10 cellular contexts compared by ENCODE assay signal in the genomic region with DNA sequence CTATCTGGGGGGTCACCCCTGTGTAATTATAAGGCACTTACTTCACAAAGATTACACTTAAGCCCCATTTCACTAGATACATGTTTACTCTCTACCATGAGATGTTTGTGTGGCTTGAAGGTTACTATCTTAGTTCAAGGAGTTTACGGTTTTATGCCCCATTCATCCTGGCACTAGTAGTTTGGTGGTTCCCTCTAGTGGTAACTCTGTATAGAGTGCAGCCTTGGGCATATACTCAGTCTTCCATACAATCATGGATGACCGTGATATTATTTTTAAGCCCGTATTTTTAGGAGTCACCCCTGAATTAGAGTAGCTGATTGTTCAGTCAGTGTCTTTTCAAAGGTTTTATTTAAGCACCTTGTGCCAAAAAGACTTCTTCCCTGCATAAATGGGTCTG.
DNase-seq lines count a peak whose midpoint lies in the region; ATAC-seq and TF ChIP-seq lines count a peak whose summit lies in the region.
"Had no signal": no experiment of that assay in that cellular context is flagged by ENCODE, and none has a peak within 500 bp of the region (broad histone marks: within the 10 kb centered on the region; RNA-seq: fewer than 3 reads in every experiment).

No MANE protein-coding gene starts in this region.

- no peak overlapping the region for H3K27ac Mint-ChIP-seq in activated naive CD4-positive, alpha-beta T cell treated with anti-CD3 and anti-CD28 coated beads, Interleukin-2, amount 50 U/mL, for 72 hours
- H3K27ac Mint-ChIP-seq: memory B cell had no signal

- DNase-seq in AG20443 (ENCODE audit: low spot score), result peak; percentile 5
- peak; percentile 24 for DNase-seq in NB4 (ENCODE audit: low read depth)
- peak; percentile 7 for DNase-seq in fibroblast of mammary gland (ENCODE audit: low read depth)
- no peak for DNase-seq in DMS79 treated with DMSO at 0.1 percent for 48 hours (lab: John Stamatoyannopoulos, UW)
- no peak for DNase-seq in activated naive CD4-positive, alpha-beta T cell (lab: John Stamatoyannopoulos, UW)
- DNase-seq in activated naive CD4-positive, alpha-beta T cell treated with anti-CD3 and anti-CD28 coated beads, Interleukin-2, amount 50 U/mL, for 72 hours (ENCODE audit: low spot score in 2 of 2), result no peak

- no peak overlapping the region for H3K4me3 ChIP-seq in NB4 (ENCODE audit: low read depth, low read length)
- H3K4me3 ChIP-seq in fibroblast of mammary gland (ENCODE audit: control insufficient read depth, low read depth, low read length), result no peak overlapping the region
- H3K4me3 ChIP-seq: thoracic aorta had no signal

- TF ChIP-seq CTCF in NB4 (IDR thresholded peaks at IDR 0.05; ENCODE audit: low read depth, low read length) (peak; percentile 64), fibroblast of mammary gland (conservative IDR thresholded peaks at IDR 0.05; ENCODE audit: control insufficient read depth, insufficient read depth, low read depth, low read length) (peak; percentile 49)

- no peaks in the 10 kb centered on the region for H3K9me3 Mint-ChIP-seq in activated naive CD4-positive, alpha-beta T cell treated with anti-CD3 and anti-CD28 coated beads, Interleukin-2, amount 50 U/mL, for 72 hours
- H3K9me3 Mint-ChIP-seq: memory B cell had no signal

- ATAC-seq in GM19035 (IDR thresholded peaks at IDR 0.05; ENCODE audit: unreplicated experiment) (peak; percentile 65), HG03039 (IDR thresholded peaks at IDR 0.05; ENCODE audit: unreplicated experiment) (no peak)
- ATAC-seq in activated naive CD4-positive, alpha-beta T cell treated with anti-CD3 and anti-CD28 coated beads, Interleukin-2, amount 50 U/mL, for 72 hours, result no peak

- H3K36me3 Mint-ChIP-seq in activated naive CD4-positive, alpha-beta T cell treated with anti-CD3 and anti-CD28 coated beads, Interleukin-2, amount 50 U/mL, for 72 hours, result no peaks in the 10 kb centered on the region
- H3K36me3 Mint-ChIP-seq: memory B cell had no signal

- no peak for TF ChIP-seq POLR2A in NB4 (IDR thresholded peaks at IDR 0.05; ENCODE audit: extremely low read depth, insufficient read length)

Comparison
In these comparisons a context has a peak if more than half of its experiments do, and no peak if none do; other contexts are left out.
1. DNase-seq: peak in AG20443 (single experiment), NB4 (single experiment) and fibroblast of mammary gland (single experiment); none in DMS79 treated with DMSO at 0.1 percent for 48 hours (single experiment), activated naive CD4-positive, alpha-beta T cell (0 of 4) and activated naive CD4-positive, alpha-beta T cell treated with anti-CD3 and anti-CD28 coated beads, Interleukin-2, amount 50 U/mL, for 72 hours (0 of 2).